8 cellular contexts compared by ENCODE assay signal in the genomic region with DNA sequence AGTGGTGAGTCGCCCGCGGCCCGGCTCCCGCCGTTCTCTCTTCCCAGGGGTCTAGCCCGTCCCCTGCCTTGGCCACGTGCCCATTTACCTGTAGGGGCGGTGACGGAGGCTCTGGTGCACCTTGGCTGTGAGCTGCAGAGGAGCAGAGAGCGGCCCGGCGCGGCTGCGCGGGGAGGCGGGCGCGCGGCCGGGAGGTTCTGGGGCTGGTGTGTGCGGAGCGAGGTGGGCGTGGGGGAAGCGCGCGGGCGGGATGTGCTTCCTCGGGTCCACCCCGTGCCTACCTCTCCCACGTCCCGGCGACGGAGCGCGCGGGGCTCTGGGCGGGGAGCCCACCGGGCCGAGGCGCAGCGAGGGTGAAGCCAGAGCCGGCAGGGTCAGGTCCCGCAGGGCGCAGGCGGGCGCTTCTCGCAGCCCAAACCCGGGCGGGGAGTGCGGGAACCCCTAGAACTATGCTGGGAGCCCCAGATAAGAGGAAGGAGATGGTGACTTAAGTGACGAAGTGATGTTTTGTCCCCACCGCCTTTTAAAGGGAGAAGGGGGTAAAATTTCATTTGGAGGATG. TPM values are rescaled to one million over a fixed set of nuclear protein-coding genes. Genes with fewer than 3 reads are reported as not detected.
A peak's percentile ranks its signal among the peaks of the same experiment; 100 is the strongest.
DNase-seq lines count a peak whose midpoint lies in the region; ATAC-seq, FAIRE-seq and TF ChIP-seq lines count a peak whose summit lies in the region.

No MANE protein-coding gene starts in this region.

- peak overlapping the region; percentile 87 to 98 for H3K4me3 Mint-ChIP-seq in activated T-cell treated with anti-CD3 and anti-CD28 coated beads, Interleukin-2, amount 50 U/mL, for 72 hours

- H3K36me3 Mint-ChIP-seq in activated T-cell treated with anti-CD3 and anti-CD28 coated beads, Interleukin-2, amount 50 U/mL, for 72 hours (ENCODE audit: insufficient read depth in 2 of 2): peaks cover 9 to 18% of the 10 kb centered on the region in 2 donors

- H3K4me3 ChIP-seq in fibroblast of villous mesenchyme (ENCODE audit: low read depth, low read length): peak overlapping the region; percentile 91

- H3K27ac Mint-ChIP-seq in activated T-cell treated with anti-CD3 and anti-CD28 coated beads, Interleukin-2, amount 50 U/mL, for 72 hours: peak overlapping the region; percentile 79

- peak; percentile 29 for DNase-seq in EH (ENCODE audit: low read depth)
- DNase-seq in H54 (ENCODE audit: insufficient read length, low spot score): peak; percentile 31
- peak; percentile 70 for DNase-seq in NCI-H1105 (lab: John Stamatoyannopoulos, UW)
- DNase-seq in activated T-cell treated with anti-CD3 and anti-CD28 coated beads, Interleukin-2, amount 50 U/mL, for 72 hours: peak; percentile 55 to 66
- peak; percentile 39 for DNase-seq in fibroblast of villous mesenchyme (ENCODE audit: low read depth)
- peak in 35 of 56 donors; percentile 23 to 80 (median 55) for DNase-seq in nucleus accumbens (lab: John Stamatoyannopoulos, UW)
- no peak for DNase-seq in NCI-H2107 (lab: John Stamatoyannopoulos, UW)
- DNase-seq in GM19239 (ENCODE audit: insufficient read length, low spot score): no peak

- H3K27me3 Mint-ChIP-seq in activated T-cell treated with anti-CD3 and anti-CD28 coated beads, Interleukin-2, amount 50 U/mL, for 72 hours (ENCODE audit: low read depth): no peaks in the 10 kb centered on the region

- FAIRE-seq in H54 (lab: Jason Lieb, UNC) (no peak), GM19239 (lab: Jason Lieb, UNC) (no peak)

- ATAC-seq in activated T-cell treated with anti-CD3 and anti-CD28 coated beads, Interleukin-2, amount 50 U/mL, for 72 hours (replicated peaks in 1 of 2): peak; percentile 16 to 24

- peaks cover 83% of the 10 kb centered on the region for H3K4me1 Mint-ChIP-seq in activated T-cell treated with anti-CD3 and anti-CD28 coated beads, Interleukin-2, amount 50 U/mL, for 72 hours (ENCODE audit: low read depth)

- no peaks in the 10 kb centered on the region for H3K9me3 Mint-ChIP-seq in activated T-cell treated with anti-CD3 and anti-CD28 coated beads, Interleukin-2, amount 50 U/mL, for 72 hours

- no peak for TF ChIP-seq CTCF in fibroblast of villous mesenchyme (IDR thresholded peaks at IDR 0.05; ENCODE audit: insufficient read depth, low read depth, low read length)

- TF ChIP-seq POLR2A in H54 (IDR thresholded peaks at IDR 0.05; ENCODE audit: low read depth, low read length): no peak; the same call in 1 of the 2 replicates

RNA-seq across cellular contexts. Expression of a gene that starts 0.4 kb away (rescaled TPM):
- total RNA-seq in activated T-cell treated with anti-CD3 and anti-CD28 coated beads, Interleukin-2, amount 50 U/mL, for 72 hours: 100 to 1,000 TPM in 1 of 2 donors, 10 to 100 TPM in 1; 92.2 to 122 TPM
- total RNA-seq in fibroblast of villous mesenchyme: 25.9 and 34.5 TPM in 2 replicates

RNA-seq across cellular contexts. Expression of a gene that starts 54.2 kb away (rescaled TPM):
- total RNA-seq in activated T-cell treated with anti-CD3 and anti-CD28 coated beads, Interleukin-2, amount 50 U/mL, for 72 hours: under 1 TPM; 0.12 to 0.56 TPM
- under 0.01 and 0.43 TPM in 2 replicates for total RNA-seq in fibroblast of villous mesenchyme

Comparison
In these comparisons a context has a peak if more than half of its experiments do, and no peak if none do; other contexts are left out.
1. DNase-seq: peak in EH (single experiment), H54 (single experiment), NCI-H1105 (single experiment), activated T-cell treated with anti-CD3 and anti-CD28 coated beads, Interleukin-2, amount 50 U/mL, for 72 hours (2 of 2), fibroblast of villous mesenchyme (single experiment) and nucleus accumbens (35 of 56); none in NCI-H2107 (single experiment) and GM19239 (single experiment).